In the genomic region with DNA sequence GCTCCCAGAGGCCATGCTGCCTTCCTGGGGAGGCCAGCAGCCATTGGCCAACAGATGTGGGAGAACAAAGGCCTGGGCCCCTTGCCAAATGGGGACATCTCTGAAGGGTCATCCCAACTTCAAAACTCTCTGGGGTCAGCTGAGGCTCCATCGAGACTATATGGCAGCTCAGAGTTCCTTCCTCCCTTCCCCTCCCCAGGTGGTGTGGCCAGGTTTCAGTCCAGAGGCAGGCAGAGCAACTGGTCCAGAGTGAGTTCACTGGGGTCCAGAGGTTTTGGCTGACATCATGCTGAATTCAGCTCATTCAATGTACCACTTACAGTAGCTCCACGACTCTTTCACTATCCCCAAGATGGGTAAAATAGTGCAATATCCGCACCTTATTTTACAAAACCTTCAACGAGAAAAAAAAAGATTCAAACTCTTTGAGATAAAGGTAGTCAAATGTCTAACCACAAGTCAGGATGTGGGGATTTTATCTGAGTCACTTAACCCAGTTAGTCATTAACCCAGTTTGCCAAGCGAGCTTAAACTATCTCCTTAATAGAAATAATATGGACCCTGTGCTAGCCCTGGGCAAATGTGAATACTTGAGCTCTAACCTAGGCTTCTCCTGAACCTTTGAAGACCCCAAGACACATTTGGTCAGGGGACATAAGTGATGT, we compare ENCODE assay signal across 9 cellular contexts.
A peak's percentile ranks its signal among the peaks of the same experiment; 100 is the strongest.
DNase-seq lines count a peak whose midpoint lies in the region; ATAC-seq and TF ChIP-seq lines count a peak whose summit lies in the region.
"Had no signal": no experiment of that assay in that cellular context is flagged by ENCODE, and none has a peak within 500 bp of the region (broad histone marks: within the 10 kb centered on the region; RNA-seq: fewer than 3 reads in every experiment).

No MANE protein-coding gene starts in this region.

- H3K27me3 ChIP-seq in right atrium auricular region, result no peaks in the 10 kb centered on the region
- H3K27me3 ChIP-seq in ovary, result no peaks in the 10 kb centered on the region

- no peak for TF ChIP-seq EP300 in ovary (IDR thresholded peaks at IDR 0.05)

- H3K4me1 ChIP-seq in right atrium auricular region (no peaks in the 10 kb centered on the region), ovary (ENCODE audit: insufficient read depth) (no peaks in the 10 kb centered on the region)

- no peak overlapping the region for H3K4me3 ChIP-seq in right atrium auricular region
- H3K4me3 ChIP-seq in ovary, result no peak overlapping the region

- no peak overlapping the region for H3K27ac ChIP-seq in right atrium auricular region
- H3K27ac ChIP-seq in ovary, result no peak overlapping the region
- H3K27ac ChIP-seq: HL-60 had no signal

- WGBS in ovary, 3 donors, result 49 to 69% (median 55%) methylated on average over 5 of the region's 5 CpGs

- peak; percentile 5 for DNase-seq in LHCN-M2 (ENCODE audit: low read depth)
- no peak for DNase-seq in ecto neural progenitor cell (ENCODE audit: low spot score)
- DNase-seq in right atrium auricular region (ENCODE audit: low spot score), result no peak
- DNase-seq in NOMO-1 treated with dmso at 0.1 percent for 144 hours (lab: John Stamatoyannopoulos, UW; ENCODE audit: unreplicated experiment), result no peak
- no peak for DNase-seq in ovary

- no peak for TF ChIP-seq CTCF in right atrium auricular region (IDR thresholded peaks at IDR 0.05)
- no peak for TF ChIP-seq CTCF in ovary (IDR thresholded peaks at IDR 0.05)

- no peaks in the 10 kb centered on the region for H3K9me3 ChIP-seq in right atrium auricular region
- H3K9me3 ChIP-seq in ovary, result no peaks in the 10 kb centered on the region

- H3K36me3 ChIP-seq in right atrium auricular region (no peaks in the 10 kb centered on the region), ovary (no peaks in the 10 kb centered on the region)

- intact Hi-C loops in ovary (cut with DNase I), result no loop called here

- TF ChIP-seq POLR2A in ovary (IDR thresholded peaks at IDR 0.05), result no peak

- ATAC-seq in GM18498 (IDR thresholded peaks at IDR 0.05; ENCODE audit: unreplicated experiment) (peak; percentile 91), GM21717 (IDR thresholded peaks at IDR 0.05; ENCODE audit: unreplicated experiment) (peak; percentile 79), esophagus mucosa (peak; percentile 71)
